Comparison of ENCODE assay signal across 1 cellular context in the genomic region with DNA sequence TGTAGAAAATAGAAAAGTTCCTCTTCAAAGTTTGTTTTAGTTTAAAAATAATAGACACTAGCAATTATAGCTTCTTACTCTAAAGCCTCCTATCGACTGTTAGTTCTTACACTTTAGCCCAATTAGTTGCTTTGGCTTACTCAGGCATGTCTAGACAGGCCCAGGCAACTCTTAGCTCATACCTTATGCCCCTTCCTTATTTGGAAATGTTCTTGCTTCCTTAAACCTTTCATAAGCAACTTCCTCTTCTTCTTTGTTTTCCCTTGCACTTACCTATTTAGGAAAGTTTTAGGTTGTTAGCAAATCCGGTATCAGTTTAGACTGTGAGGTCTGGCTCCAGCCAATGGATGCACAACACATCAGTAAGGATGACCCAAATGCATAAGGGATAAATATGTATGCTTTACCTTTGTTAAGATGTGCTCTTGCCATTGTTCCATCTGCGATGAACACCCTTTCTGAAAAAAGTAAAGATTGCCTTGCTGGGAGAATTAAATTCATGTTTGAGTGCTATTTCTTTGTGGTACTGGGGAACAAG.
TF ChIP-seq lines count a peak whose summit lies in the region.

No MANE protein-coding gene starts in this region.

TF ChIP-seq in H1, 55 proteins besides CTCF, POLR2A, EP300 and RAD21:
- no peak for TF ChIP-seq TAF1 (IDR thresholded peaks at IDR 0.05; ENCODE audit: low read depth, low read length)
- no peak for TF ChIP-seq BRCA1 (IDR thresholded peaks at IDR 0.05; ENCODE audit: low read depth, low read length)
- TF ChIP-seq SRF (IDR thresholded peaks at IDR 0.05; ENCODE audit: low read depth, low read length), result peak; percentile 54; the same call in 1 of the 2 replicates
- no peak for TF ChIP-seq CBX8 (IDR thresholded peaks at IDR 0.05; ENCODE audit: borderline replicate concordance, low read depth, low read length)
- TF ChIP-seq CHD1 (IDR thresholded peaks at IDR 0.05; ENCODE audit: low read depth, low read length), result no peak
- TF ChIP-seq EZH2 (IDR thresholded peaks at IDR 0.05; ENCODE audit: low read depth, low read length, severe bottlenecking), result no peak
- no peak for TF ChIP-seq RNF2 (IDR thresholded peaks at IDR 0.05; ENCODE audit: borderline replicate concordance, low read depth, low read length, missing control alignments, poor library complexity, severe bottlenecking)
- TF ChIP-seq, protein P1, sequence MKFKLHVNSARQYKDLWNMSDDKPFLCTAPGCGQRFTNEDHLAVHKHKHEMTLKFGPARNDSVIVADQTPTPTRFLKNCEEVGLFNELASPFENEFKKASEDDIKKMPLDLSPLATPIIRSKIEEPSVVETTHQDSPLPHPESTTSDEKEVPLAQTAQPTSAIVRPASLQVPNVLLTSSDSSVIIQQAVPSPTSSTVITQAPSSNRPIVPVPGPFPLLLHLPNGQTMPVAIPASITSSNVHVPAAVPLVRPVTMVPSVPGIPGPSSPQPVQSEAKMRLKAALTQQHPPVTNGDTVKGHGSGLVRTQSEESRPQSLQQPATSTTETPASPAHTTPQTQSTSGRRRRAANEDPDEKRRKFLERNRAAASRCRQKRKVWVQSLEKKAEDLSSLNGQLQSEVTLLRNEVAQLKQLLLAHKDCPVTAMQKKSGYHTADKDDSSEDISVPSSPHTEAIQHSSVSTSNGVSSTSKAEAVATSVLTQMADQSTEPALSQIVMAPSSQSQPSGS (IDR thresholded peaks at IDR 0.05; ENCODE audit: low read length), result no peak
